22 cellular contexts compared by ENCODE assay signal in genomic region chr2:217553202-217553601, GRCh38.
"Had no signal": no experiment of that assay in that cellular context is flagged by ENCODE, and none has a peak within 500 bp of the region (broad histone marks: within the 10 kb centered on the region; RNA-seq: fewer than 3 reads in every experiment).

No MANE protein-coding gene starts in this region.

- H3K4me1 ChIP-seq: breast epithelium, colonic mucosa had no signal

- H3K9me3 Mint-ChIP-seq: activated CD4-positive, alpha-beta memory T cell treated with anti-CD3 and anti-CD28 coated beads, Interleukin-2, amount 10 ng/mL, durations not matched to agents 7 days and 5 days; activated naive CD4-positive, alpha-beta T cell treated with anti-CD3 and anti-CD28 coated beads, Interleukin-2, amount 50 U/mL, for 24 hours; central memory CD8-positive, alpha-beta T cell; stimulated activated naive B cell treated with anti-CD40 and anti-IgM and Interleukin-4, amounts not matched to agents 10 μg/mL and 1 μg/mL and 100 μg/mL, for 72 hours had no signal

- H3K27me3 ChIP-seq: ascending aorta, breast epithelium, colonic mucosa, dorsolateral prefrontal cortex, esophagus squamous epithelium, heart right ventricle, testis, upper lobe of right lung had no signal

- H3K36me3 Mint-ChIP-seq: activated naive CD4-positive, alpha-beta T cell treated with anti-CD3 and anti-CD28 coated beads, Interleukin-2, amount 50 U/mL, for 24 hours; stimulated activated naive B cell treated with anti-CD40 and anti-IgM and Interleukin-4, amounts not matched to agents 10 μg/mL and 1 μg/mL and 100 μg/mL, for 72 hours had no signal

- FAIRE-seq: kidney, small intestine had no signal

- DNase-seq: activated CD4-positive, alpha-beta memory T cell treated with anti-CD3 and anti-CD28 coated beads, Interleukin-2, amount 10 ng/mL, durations not matched to agents 7 days and 5 days; activated CD4-positive, alpha-beta T cell treated with anti-CD3 and anti-CD28 coated beads for 48 hours; activated effector memory CD4-positive, alpha-beta T cell treated with anti-CD3 and anti-CD28 coated beads, Interleukin-2, amount 50 U/mL, for 16 hours; colonic mucosa; dorsolateral prefrontal cortex; esophagus squamous epithelium; heart right ventricle; kidney; nephron progenitor cell; posterior cingulate gyrus; small intestine; stimulated activated CD4-positive, alpha-beta T cell treated with anti-CD3 and anti-CD28 coated beads, Interleukin-15, amount 100 ng/mL, for 24 hours; stimulated activated naive B cell treated with anti-CD40 and anti-IgM and Interleukin-4, amounts not matched to agents 10 μg/mL and 1 μg/mL and 100 μg/mL, for 72 hours; testis; upper lobe of right lung had no signal

- H3K36me3 ChIP-seq: breast epithelium, colonic mucosa, esophagus squamous epithelium, heart right ventricle, upper lobe of right lung had no signal

- ATAC-seq: left lobe of liver; SK-N-SH treated with all-trans-retinoic acid at 6 μM for 48 hours; stimulated activated naive B cell treated with anti-CD40 and anti-IgM and Interleukin-4, amounts not matched to agents 10 μg/mL and 1 μg/mL and 100 μg/mL, for 72 hours; upper lobe of right lung had no signal

- H3K27me3 Mint-ChIP-seq: activated CD4-positive, alpha-beta memory T cell treated with anti-CD3 and anti-CD28 coated beads, Interleukin-2, amount 10 ng/mL, durations not matched to agents 7 days and 5 days; activated naive CD4-positive, alpha-beta T cell treated with anti-CD3 and anti-CD28 coated beads, Interleukin-2, amount 50 U/mL, for 24 hours; central memory CD8-positive, alpha-beta T cell had no signal

- H3K9me3 ChIP-seq: ascending aorta, breast epithelium, colonic mucosa, esophagus squamous epithelium, heart right ventricle, testis, upper lobe of right lung had no signal

- H3K27ac ChIP-seq: ascending aorta, breast epithelium, colonic mucosa, dorsolateral prefrontal cortex, esophagus squamous epithelium, heart right ventricle, testis, upper lobe of right lung had no signal

- H3K4me3 Mint-ChIP-seq: activated CD4-positive, alpha-beta memory T cell treated with anti-CD3 and anti-CD28 coated beads, Interleukin-2, amount 10 ng/mL, durations not matched to agents 7 days and 5 days; activated naive CD4-positive, alpha-beta T cell treated with anti-CD3 and anti-CD28 coated beads, Interleukin-2, amount 50 U/mL, for 24 hours; central memory CD8-positive, alpha-beta T cell; nephron progenitor cell; stimulated activated naive B cell treated with anti-CD40 and anti-IgM and Interleukin-4, amounts not matched to agents 10 μg/mL and 1 μg/mL and 100 μg/mL, for 72 hours had no signal

- H3K4me3 ChIP-seq: ascending aorta, breast epithelium, colonic mucosa, dorsolateral prefrontal cortex, esophagus squamous epithelium, heart right ventricle, lung, testis, upper lobe of right lung had no signal

- H3K27ac Mint-ChIP-seq: activated CD4-positive, alpha-beta memory T cell treated with anti-CD3 and anti-CD28 coated beads, Interleukin-2, amount 10 ng/mL, durations not matched to agents 7 days and 5 days; activated naive CD4-positive, alpha-beta T cell treated with anti-CD3 and anti-CD28 coated beads, Interleukin-2, amount 50 U/mL, for 24 hours; nephron progenitor cell; stimulated activated naive B cell treated with anti-CD40 and anti-IgM and Interleukin-4, amounts not matched to agents 10 μg/mL and 1 μg/mL and 100 μg/mL, for 72 hours had no signal

- H3K4me1 Mint-ChIP-seq: activated CD4-positive, alpha-beta memory T cell treated with anti-CD3 and anti-CD28 coated beads, Interleukin-2, amount 10 ng/mL, durations not matched to agents 7 days and 5 days; central memory CD8-positive, alpha-beta T cell; stimulated activated naive B cell treated with anti-CD40 and anti-IgM and Interleukin-4, amounts not matched to agents 10 μg/mL and 1 μg/mL and 100 μg/mL, for 72 hours had no signal
